1 cellular context compared by ENCODE assay signal in the genomic region with DNA sequence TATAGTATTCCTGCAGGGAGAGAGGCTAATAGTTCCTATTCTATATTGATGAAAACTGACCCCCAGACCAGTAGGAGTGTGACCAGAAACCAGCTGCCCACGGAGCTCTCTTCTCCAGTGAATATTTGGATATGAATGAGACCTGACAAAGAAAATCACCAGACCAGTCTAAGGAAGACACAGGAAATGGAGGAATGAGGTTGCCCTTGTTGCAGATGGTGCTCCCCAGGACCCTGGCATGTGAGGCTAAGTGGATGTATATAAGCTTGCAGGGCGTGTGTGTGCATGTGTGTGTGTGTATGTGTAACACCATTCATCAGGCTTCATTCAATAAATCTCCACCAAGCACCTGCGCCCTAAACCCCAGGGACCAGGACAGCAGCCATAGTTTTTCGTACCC.
TF ChIP-seq lines count a peak whose summit lies in the region.

No MANE protein-coding gene starts in this region.

TF ChIP-seq in GM23338, 12 proteins besides CTCF, POLR2A, EP300 and RAD21:
- TF ChIP-seq NANOG (IDR thresholded peaks at IDR 0.05; ENCODE audit: borderline replicate concordance) (no peak), EZH2phosphoT487 (IDR thresholded peaks at IDR 0.05; ENCODE audit: unreplicated experiment) (no peak), ZNF331 (CRISPR knock-in tag; IDR thresholded peaks at IDR 0.05; ENCODE audit: low read depth) (no peak), CREB1 (CRISPR knock-in tag; IDR thresholded peaks at IDR 0.05; ENCODE audit: low read depth) (no peak), STAT1 (IDR thresholded peaks at IDR 0.05; ENCODE audit: unreplicated experiment) (no peak), ZNF114 (CRISPR knock-in tag; IDR thresholded peaks at IDR 0.05) (no peak), JUNB (IDR thresholded peaks at IDR 0.05; ENCODE audit: unreplicated experiment) (no peak), EZH2 (IDR thresholded peaks at IDR 0.05; ENCODE audit: low read depth, unreplicated experiment) (no peak), POLR2AphosphoS5 (IDR thresholded peaks at IDR 0.05; ENCODE audit: low read depth) (no peak)
- TF ChIP-seq, protein P1, sequence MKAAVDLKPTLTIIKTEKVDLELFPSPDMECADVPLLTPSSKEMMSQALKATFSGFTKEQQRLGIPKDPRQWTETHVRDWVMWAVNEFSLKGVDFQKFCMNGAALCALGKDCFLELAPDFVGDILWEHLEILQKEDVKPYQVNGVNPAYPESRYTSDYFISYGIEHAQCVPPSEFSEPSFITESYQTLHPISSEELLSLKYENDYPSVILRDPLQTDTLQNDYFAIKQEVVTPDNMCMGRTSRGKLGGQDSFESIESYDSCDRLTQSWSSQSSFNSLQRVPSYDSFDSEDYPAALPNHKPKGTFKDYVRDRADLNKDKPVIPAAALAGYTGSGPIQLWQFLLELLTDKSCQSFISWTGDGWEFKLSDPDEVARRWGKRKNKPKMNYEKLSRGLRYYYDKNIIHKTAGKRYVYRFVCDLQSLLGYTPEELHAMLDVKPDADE (IDR thresholded peaks at IDR 0.05), result no peak
- TF ChIP-seq, protein P2, sequence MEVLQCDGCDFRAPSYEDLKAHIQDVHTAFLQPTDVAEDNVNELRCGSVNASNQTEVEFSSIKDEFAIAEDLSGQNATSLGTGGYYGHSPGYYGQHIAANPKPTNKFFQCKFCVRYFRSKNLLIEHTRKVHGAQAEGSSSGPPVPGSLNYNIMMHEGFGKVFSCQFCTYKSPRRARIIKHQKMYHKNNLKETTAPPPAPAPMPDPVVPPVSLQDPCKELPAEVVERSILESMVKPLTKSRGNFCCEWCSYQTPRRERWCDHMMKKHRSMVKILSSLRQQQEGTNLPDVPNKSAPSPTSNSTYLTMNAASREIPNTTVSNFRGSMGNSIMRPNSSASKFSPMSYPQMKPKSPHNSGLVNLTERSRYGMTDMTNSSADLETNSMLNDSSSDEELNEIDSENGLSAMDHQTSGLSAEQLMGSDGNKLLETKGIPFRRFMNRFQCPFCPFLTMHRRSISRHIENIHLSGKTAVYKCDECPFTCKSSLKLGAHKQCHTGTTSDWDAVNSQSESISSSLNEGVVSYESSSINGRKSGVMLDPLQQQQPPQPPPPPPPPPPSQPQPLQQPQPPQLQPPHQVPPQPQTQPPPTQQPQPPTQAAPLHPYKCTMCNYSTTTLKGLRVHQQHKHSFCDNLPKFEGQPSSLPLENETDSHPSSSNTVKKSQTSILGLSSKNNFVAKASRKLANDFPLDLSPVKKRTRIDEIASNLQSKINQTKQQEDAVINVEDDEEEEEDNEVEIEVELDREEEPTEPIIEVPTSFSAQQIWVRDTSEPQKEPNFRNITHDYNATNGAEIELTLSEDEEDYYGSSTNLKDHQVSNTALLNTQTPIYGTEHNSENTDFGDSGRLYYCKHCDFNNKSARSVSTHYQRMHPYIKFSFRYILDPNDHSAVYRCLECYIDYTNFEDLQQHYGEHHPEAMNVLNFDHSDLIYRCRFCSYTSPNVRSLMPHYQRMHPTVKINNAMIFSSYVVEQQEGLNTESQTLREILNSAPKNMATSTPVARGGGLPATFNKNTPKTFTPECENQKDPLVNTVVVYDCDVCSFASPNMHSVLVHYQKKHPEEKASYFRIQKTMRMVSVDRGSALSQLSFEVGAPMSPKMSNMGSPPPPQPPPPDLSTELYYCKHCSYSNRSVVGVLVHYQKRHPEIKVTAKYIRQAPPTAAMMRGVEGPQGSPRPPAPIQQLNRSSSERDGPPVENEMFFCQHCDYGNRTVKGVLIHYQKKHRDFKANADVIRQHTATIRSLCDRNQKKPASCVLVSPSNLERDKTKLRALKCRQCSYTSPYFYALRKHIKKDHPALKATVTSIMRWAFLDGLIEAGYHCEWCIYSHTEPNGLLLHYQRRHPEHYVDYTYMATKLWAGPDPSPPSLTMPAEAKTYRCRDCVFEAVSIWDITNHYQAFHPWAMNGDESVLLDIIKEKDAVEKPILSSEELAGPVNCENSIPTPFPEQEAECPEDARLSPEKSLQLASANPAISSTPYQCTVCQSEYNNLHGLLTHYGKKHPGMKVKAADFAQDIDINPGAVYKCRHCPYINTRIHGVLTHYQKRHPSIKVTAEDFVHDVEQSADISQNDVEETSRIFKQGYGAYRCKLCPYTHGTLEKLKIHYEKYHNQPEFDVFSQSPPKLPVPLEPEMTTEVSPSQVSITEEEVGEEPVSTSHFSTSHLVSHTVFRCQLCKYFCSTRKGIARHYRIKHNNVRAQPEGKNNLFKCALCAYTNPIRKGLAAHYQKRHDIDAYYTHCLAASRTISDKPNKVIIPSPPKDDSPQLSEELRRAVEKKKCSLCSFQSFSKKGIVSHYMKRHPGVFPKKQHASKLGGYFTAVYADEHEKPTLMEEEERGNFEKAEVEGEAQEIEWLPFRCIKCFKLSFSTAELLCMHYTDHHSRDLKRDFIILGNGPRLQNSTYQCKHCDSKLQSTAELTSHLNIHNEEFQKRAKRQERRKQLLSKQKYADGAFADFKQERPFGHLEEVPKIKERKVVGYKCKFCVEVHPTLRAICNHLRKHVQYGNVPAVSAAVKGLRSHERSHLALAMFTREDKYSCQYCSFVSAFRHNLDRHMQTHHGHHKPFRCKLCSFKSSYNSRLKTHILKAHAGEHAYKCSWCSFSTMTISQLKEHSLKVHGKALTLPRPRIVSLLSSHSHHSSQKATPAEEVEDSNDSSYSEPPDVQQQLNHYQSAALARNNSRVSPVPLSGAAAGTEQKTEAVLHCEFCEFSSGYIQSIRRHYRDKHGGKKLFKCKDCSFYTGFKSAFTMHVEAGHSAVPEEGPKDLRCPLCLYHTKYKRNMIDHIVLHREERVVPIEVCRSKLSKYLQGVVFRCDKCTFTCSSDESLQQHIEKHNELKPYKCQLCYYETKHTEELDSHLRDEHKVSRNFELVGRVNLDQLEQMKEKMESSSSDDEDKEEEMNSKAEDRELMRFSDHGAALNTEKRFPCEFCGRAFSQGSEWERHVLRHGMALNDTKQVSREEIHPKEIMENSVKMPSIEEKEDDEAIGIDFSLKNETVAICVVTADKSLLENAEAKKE (CRISPR knock-in tag; IDR thresholded peaks at IDR 0.05), result no peak
- TF ChIP-seq, protein P3, sequence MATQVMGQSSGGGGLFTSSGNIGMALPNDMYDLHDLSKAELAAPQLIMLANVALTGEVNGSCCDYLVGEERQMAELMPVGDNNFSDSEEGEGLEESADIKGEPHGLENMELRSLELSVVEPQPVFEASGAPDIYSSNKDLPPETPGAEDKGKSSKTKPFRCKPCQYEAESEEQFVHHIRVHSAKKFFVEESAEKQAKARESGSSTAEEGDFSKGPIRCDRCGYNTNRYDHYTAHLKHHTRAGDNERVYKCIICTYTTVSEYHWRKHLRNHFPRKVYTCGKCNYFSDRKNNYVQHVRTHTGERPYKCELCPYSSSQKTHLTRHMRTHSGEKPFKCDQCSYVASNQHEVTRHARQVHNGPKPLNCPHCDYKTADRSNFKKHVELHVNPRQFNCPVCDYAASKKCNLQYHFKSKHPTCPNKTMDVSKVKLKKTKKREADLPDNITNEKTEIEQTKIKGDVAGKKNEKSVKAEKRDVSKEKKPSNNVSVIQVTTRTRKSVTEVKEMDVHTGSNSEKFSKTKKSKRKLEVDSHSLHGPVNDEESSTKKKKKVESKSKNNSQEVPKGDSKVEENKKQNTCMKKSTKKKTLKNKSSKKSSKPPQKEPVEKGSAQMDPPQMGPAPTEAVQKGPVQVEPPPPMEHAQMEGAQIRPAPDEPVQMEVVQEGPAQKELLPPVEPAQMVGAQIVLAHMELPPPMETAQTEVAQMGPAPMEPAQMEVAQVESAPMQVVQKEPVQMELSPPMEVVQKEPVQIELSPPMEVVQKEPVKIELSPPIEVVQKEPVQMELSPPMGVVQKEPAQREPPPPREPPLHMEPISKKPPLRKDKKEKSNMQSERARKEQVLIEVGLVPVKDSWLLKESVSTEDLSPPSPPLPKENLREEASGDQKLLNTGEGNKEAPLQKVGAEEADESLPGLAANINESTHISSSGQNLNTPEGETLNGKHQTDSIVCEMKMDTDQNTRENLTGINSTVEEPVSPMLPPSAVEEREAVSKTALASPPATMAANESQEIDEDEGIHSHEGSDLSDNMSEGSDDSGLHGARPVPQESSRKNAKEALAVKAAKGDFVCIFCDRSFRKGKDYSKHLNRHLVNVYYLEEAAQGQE (IDR thresholded peaks at IDR 0.05; ENCODE audit: unreplicated experiment), result no peak
